ENCODE assay signal across 21 cellular contexts in the genomic region with DNA sequence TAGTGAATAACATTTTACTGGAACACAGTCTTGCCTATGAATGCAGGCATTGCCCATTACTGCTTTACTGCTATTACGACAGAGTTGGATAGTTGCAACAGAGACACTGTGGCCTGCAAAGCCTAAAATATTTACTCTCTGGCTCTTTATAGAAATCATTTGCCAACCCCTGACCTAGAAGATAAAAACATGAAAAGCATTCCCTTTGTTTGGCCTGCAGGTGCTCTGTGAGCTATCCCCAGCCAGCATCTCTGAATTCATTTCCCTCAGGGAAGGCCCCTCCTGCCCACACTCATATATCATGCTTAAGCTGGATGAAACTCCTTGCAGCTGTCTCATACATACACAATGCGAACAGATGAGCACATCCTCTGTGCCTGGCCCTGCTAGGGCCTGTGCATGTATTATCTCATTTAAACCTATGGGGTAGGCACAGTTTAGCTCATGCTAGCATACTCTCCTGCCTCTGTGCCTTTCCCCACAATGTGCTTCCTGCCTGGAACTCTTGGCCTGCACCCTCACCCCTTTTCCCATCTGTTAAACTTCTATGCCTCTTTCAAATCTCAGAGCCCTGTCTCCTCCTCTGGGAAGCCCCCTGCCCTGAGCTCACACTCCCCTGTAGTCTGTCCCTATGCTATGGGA.
DNase-seq lines count a peak whose midpoint lies in the region; ATAC-seq, FAIRE-seq and TF ChIP-seq lines count a peak whose summit lies in the region.
"Had no signal": no experiment of that assay in that cellular context is flagged by ENCODE, and none has a peak within 500 bp of the region (broad histone marks: within the 10 kb centered on the region; RNA-seq: fewer than 3 reads in every experiment).

No MANE protein-coding gene starts in this region.

- no peaks in the 10 kb centered on the region; a peak in 1 of 7 replicates for H3K27me3 ChIP-seq in H1 (replicated peaks in 1 of 4; ENCODE audit: control insufficient read depth in 3 of 4, extremely low read depth in 1 of 4, insufficient read depth in 3 of 4, low read length in 3 of 4)
- H3K27me3 ChIP-seq: hepatocyte, vagina had no signal

- H4K91ac ChIP-seq in H1 (replicated peaks; ENCODE audit: insufficient read length, low read length): no peak overlapping the region

- peak overlapping the region; percentile 30 for H3K27ac Mint-ChIP-seq in stimulated activated effector memory CD8-positive, alpha-beta T cell treated with anti-CD3 and anti-CD28 coated beads, Interleukin-12 subunit alpha, Interleukin-12 subunit beta, amount 100 ng/mL, for 72 hours
- H3K27ac Mint-ChIP-seq: activated CD8-positive, alpha-beta memory T cell treated with anti-CD3 and anti-CD28 coated beads, Interleukin-2, amount 10 ng/mL, durations not matched to agents 7 days and 5 days; CD4-positive, CD25-positive, alpha-beta regulatory T cell had no signal

- no peak overlapping the region for H3K4ac ChIP-seq in H1 (replicated peaks; ENCODE audit: insufficient read length, low read depth, low read length)

- no peaks in the 10 kb centered on the region for H3K79me2 ChIP-seq in H1 (ENCODE audit: control insufficient read depth in 1 of 2, insufficient read depth in 2 of 2, low read length in 2 of 2)
- H3K79me2 ChIP-seq: hepatocyte had no signal

- no peak overlapping the region for H3K23ac ChIP-seq in H1 (ENCODE audit: insufficient read length)

- H2AFZ ChIP-seq in H1 (ENCODE audit: low read length): no peak overlapping the region
- H2AFZ ChIP-seq: hepatocyte had no signal

- no peak overlapping the region for H3K4me3 Mint-ChIP-seq in stimulated activated effector memory CD8-positive, alpha-beta T cell treated with anti-CD3 and anti-CD28 coated beads, Interleukin-12 subunit alpha, Interleukin-12 subunit beta, amount 100 ng/mL, for 72 hours
- H3K4me3 Mint-ChIP-seq: activated CD8-positive, alpha-beta memory T cell treated with anti-CD3 and anti-CD28 coated beads, Interleukin-2, amount 10 ng/mL, durations not matched to agents 7 days and 5 days; CD4-positive, CD25-positive, alpha-beta regulatory T cell had no signal

- no peak overlapping the region for H3K14ac ChIP-seq in H1 (ENCODE audit: insufficient read length)

- H3K36me3 Mint-ChIP-seq in stimulated activated effector memory CD8-positive, alpha-beta T cell treated with anti-CD3 and anti-CD28 coated beads, Interleukin-12 subunit alpha, Interleukin-12 subunit beta, amount 100 ng/mL, for 72 hours: no peaks in the 10 kb centered on the region
- H3K36me3 Mint-ChIP-seq: activated CD8-positive, alpha-beta memory T cell treated with anti-CD3 and anti-CD28 coated beads, Interleukin-2, amount 10 ng/mL, durations not matched to agents 7 days and 5 days; CD4-positive, CD25-positive, alpha-beta regulatory T cell had no signal

- peaks cover 2 to 21% (median 12%) of the 10 kb centered on the region in 4 experiments for H3K4me1 ChIP-seq in H1 (replicated peaks in 1 of 4; ENCODE audit: control insufficient read depth in 3 of 4, insufficient read depth in 4 of 4, low read length in 3 of 4)
- H3K4me1 ChIP-seq: A549, vagina had no signal

- no peaks in the 10 kb centered on the region for H3K9me3 ChIP-seq in H1 (ENCODE audit: insufficient read depth in 2 of 2, low read depth in 1 of 2, low read length in 1 of 2)
- H3K9me3 ChIP-seq: A549, vagina had no signal

- H2BK12ac ChIP-seq in H1 (ENCODE audit: low read depth, low read length): no peak overlapping the region

- no peaks in the 10 kb centered on the region for H3K4me1 Mint-ChIP-seq in stimulated activated effector memory CD8-positive, alpha-beta T cell treated with anti-CD3 and anti-CD28 coated beads, Interleukin-12 subunit alpha, Interleukin-12 subunit beta, amount 100 ng/mL, for 72 hours
- H3K4me1 Mint-ChIP-seq: activated CD8-positive, alpha-beta memory T cell treated with anti-CD3 and anti-CD28 coated beads, Interleukin-2, amount 10 ng/mL, durations not matched to agents 7 days and 5 days; CD4-positive, CD25-positive, alpha-beta regulatory T cell had no signal

- H4K5ac ChIP-seq in H1 (ENCODE audit: insufficient read length, low read depth, low read length): no peak overlapping the region

- H4K20me1 ChIP-seq in H1 (replicated peaks in 1 of 2; ENCODE audit: control insufficient read depth in 1 of 2, insufficient read depth in 2 of 2, low read length in 2 of 2): peaks cover 0 to 3% of the 10 kb centered on the region in 2 experiments

- H3K18ac ChIP-seq in H1 (ENCODE audit: extremely low read depth, low read length): no peak overlapping the region; the same call in 1 of the 2 replicates

- H3K56ac ChIP-seq in H1 (replicated peaks; ENCODE audit: insufficient read length, low read depth, low read length): no peak overlapping the region

- 0 out of 2 replicates have a peak overlapping the region, but pooled peaks have one; percentile 54 for H2BK5ac ChIP-seq in H1 (ENCODE audit: low read depth, low read length)

- H3K4me3 ChIP-seq in H1 (ENCODE audit: extremely low read depth in 1 of 4, insufficient read depth in 2 of 4, low read depth in 3 of 4, low read length in 4 of 4): no peak overlapping the region
- H3K4me3 ChIP-seq: A549, hepatocyte, vagina had no signal

- DNase-seq in NCI-H2196 (lab: John Stamatoyannopoulos, UW; ENCODE audit: unreplicated experiment) (peak; percentile 10), NCI-H2196 treated with DMSO at 0.1 percent for 48 hours (lab: John Stamatoyannopoulos, UW; ENCODE audit: unreplicated experiment) (no peak), NCI-H2107 (lab: John Stamatoyannopoulos, UW) (peak; percentile 8), H1 (ENCODE audit: low read depth in 1 of 2, low spot score in 2 of 2) (no peak), NCI-H1436 treated with DMSO at 0.1 percent for 48 hours (lab: John Stamatoyannopoulos, UW) (no peak), kidney glomerular epithelial cell (lab: John Stamatoyannopoulos, UW) (no peak)
- no peak for DNase-seq in stimulated activated effector memory CD8-positive, alpha-beta T cell treated with anti-CD3 and anti-CD28 coated beads, Interleukin-12 subunit alpha, Interleukin-12 subunit beta, amount 100 ng/mL, for 72 hours (ENCODE audit: low spot score in 2 of 2)
- DNase-seq: activated CD4-positive, CD25-positive, alpha-beta regulatory T cell treated with anti-CD3 and anti-CD28 coated beads, Interleukin-2, amount 50 U/mL, for 72 hours; activated CD8-positive, alpha-beta memory T cell treated with anti-CD3 and anti-CD28 coated beads, Interleukin-2, amount 10 ng/mL, durations not matched to agents 7 days and 5 days; activated gamma-delta T cell; anterior cingulate cortex; CD4-positive, CD25-positive, alpha-beta regulatory T cell; effector memory CD4-positive, alpha-beta T cell; Kasumi-1; NCI-H2171 treated with DMSO at 0.1 percent for 48 hours; SHP77 treated with DMSO at 0.1 percent for 48 hours had no signal

- no peak overlapping the region for H2BK15ac ChIP-seq in H1 (ENCODE audit: low read length)

- H4K8ac ChIP-seq in H1 (ENCODE audit: extremely low read depth, insufficient read depth, low read length): no peak overlapping the region

- POLR2A ChIA-PET in H1 (lab: Charles Lee; ENCODE audit: partially characterized antibody): no interaction called here

- H3K23me2 ChIP-seq in H1 (ENCODE audit: low read depth, low read length): peaks cover 3% of the 10 kb centered on the region

- ATAC-seq in stimulated activated effector memory CD8-positive, alpha-beta T cell treated with anti-CD3 and anti-CD28 coated beads, Interleukin-12 subunit alpha, Interleukin-12 subunit beta, amount 100 ng/mL, for 72 hours: no peak
- ATAC-seq in HG02763 (IDR thresholded peaks at IDR 0.05; ENCODE audit: unreplicated experiment): no peak
- ATAC-seq: A549; activated CD8-positive, alpha-beta memory T cell treated with anti-CD3 and anti-CD28 coated beads, Interleukin-2, amount 10 ng/mL, durations not matched to agents 7 days and 5 days had no signal

- no peak for TF ChIP-seq POLR2A in H1 (IDR thresholded peaks at IDR 0.05; ENCODE audit: control extremely low read depth in 1 of 2, low read depth in 2 of 2, low read length in 2 of 2)

- TF ChIP-seq CTCF in H1 (IDR thresholded peaks at IDR 0.05; ENCODE audit: control extremely low read depth in 1 of 3, insufficient read depth in 1 of 3, low read depth in 1 of 3, low read length in 3 of 3): no peak

- CTCF ChIA-PET in H1 (lab: Charles Lee; ENCODE audit: partially characterized antibody): interaction anchor here (0.9 to 8.8 kb wide), 8 partner anchors 10 to 128 kb away, joined by 3 to 69 read pairs (median 5); no protein-coding TSS in a partner anchor

- no peak for FAIRE-seq in H1 (lab: Jason Lieb, UNC)
- FAIRE-seq: A549, kidney had no signal

- H3K79me1 ChIP-seq in H1 (ENCODE audit: low read depth, low read length): no peaks in the 10 kb centered on the region

- H3K4me2 ChIP-seq in H1 (ENCODE audit: insufficient read depth in 1 of 2, low read depth in 2 of 2, low read length in 2 of 2): no peak overlapping the region
- H3K4me2 ChIP-seq: A549, hepatocyte had no signal

- no peak overlapping the region for H2BK20ac ChIP-seq in H1 (ENCODE audit: low read length)

- H3K27ac ChIP-seq in H1 (ENCODE audit: low read depth, low read length): no peak overlapping the region
- H3K27ac ChIP-seq: A549, hepatocyte, vagina had no signal

- WGBS in H1 (ENCODE audit: extremely low coverage in 1 of 2, insufficient coverage in 1 of 2, insufficient read length in 1 of 2, insufficient replicate concordance in 2 of 2, low coverage in 1 of 2, low lambda C conversion rate in 2 of 2, missing lambda C conversion rate in 1 of 2), 2 experiments: 85% methylated on average over 2 of the region's 2 CpGs; no CpG with 5 or more reads in 1 of the 2 experiments

- TF ChIP-seq RAD21 in H1 (IDR thresholded peaks at IDR 0.05 in 1 of 2, conservative IDR thresholded peaks at IDR 0.05 in 1 of 2; ENCODE audit: low read depth in 2 of 2, low read length in 2 of 2): no peak

- no peak overlapping the region for H2AK5ac ChIP-seq in H1 (ENCODE audit: low read depth, low read length)

- H3K36me3 ChIP-seq in H1 (ENCODE audit: control insufficient read depth in 2 of 4, insufficient read depth in 4 of 4, low read length in 3 of 4): no peaks in the 10 kb centered on the region
- H3K36me3 ChIP-seq: vagina had no signal

- no peak overlapping the region for H3K9ac ChIP-seq in H1 (replicated peaks in 1 of 4; ENCODE audit: extremely low read depth in 1 of 4, low read depth in 3 of 4, low read length in 3 of 4)

- no peak overlapping the region for H2BK120ac ChIP-seq in H1 (replicated peaks; ENCODE audit: low read depth, low read length)

- no peaks in the 10 kb centered on the region for H3K9me3 Mint-ChIP-seq in stimulated activated effector memory CD8-positive, alpha-beta T cell treated with anti-CD3 and anti-CD28 coated beads, Interleukin-12 subunit alpha, Interleukin-12 subunit beta, amount 100 ng/mL, for 72 hours
- H3K9me3 Mint-ChIP-seq: CD4-positive, CD25-positive, alpha-beta regulatory T cell had no signal

- no peak for TF ChIP-seq EP300 in H1 (IDR thresholded peaks at IDR 0.05; ENCODE audit: borderline replicate concordance in 1 of 2, low read depth in 2 of 2, low read length in 2 of 2)

TF ChIP-seq in H1, 55 proteins besides CTCF, POLR2A, EP300 and RAD21:
- no peak for TF ChIP-seq BCL11A (IDR thresholded peaks at IDR 0.05; ENCODE audit: low read depth in 2 of 2, low read length in 2 of 2)
TF ChIP-seq in H1: peak in this region for 0.

Comparison
In these comparisons a context has a peak if more than half of its experiments do, and no peak if none do; other contexts are left out.
1. DNase-seq: peak in NCI-H2196 (single experiment) and NCI-H2107 (single experiment); none in NCI-H2196 treated with DMSO at 0.1 percent for 48 hours (single experiment), H1 (0 of 2), stimulated activated effector memory CD8-positive, alpha-beta T cell treated with anti-CD3 and anti-CD28 coated beads, Interleukin-12 subunit alpha, Interleukin-12 subunit beta, amount 100 ng/mL, for 72 hours (0 of 2), NCI-H1436 treated with DMSO at 0.1 percent for 48 hours (single experiment) and kidney glomerular epithelial cell (single experiment).